In the genomic region with DNA sequence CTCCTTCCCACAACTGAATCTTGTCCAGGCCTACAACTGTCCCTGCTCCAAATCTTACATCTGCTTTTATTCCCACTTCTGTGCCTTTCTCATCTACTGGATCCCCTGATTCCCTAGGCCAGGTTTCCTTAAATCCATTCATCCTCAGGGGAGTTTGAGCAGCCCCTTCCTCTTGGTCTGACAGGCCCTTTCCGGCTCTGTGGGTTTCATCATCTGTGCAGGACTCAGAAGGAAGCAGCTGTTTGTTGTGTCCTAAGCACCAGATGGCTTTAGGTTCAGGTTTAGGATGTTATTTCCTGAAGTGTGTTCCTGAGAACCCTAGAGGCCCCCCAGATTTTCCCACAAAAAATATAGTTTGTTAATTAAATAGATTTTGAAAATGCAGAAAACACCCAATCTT, we compare ENCODE assay signal across 1 cellular context.
TF ChIP-seq lines count a peak whose summit lies in the region.

No MANE protein-coding gene starts in this region.

TF ChIP-seq in IMR-90, 13 proteins besides CTCF, POLR2A, EP300 and RAD21 (continued from another document):
- TF ChIP-seq, protein P1, sequence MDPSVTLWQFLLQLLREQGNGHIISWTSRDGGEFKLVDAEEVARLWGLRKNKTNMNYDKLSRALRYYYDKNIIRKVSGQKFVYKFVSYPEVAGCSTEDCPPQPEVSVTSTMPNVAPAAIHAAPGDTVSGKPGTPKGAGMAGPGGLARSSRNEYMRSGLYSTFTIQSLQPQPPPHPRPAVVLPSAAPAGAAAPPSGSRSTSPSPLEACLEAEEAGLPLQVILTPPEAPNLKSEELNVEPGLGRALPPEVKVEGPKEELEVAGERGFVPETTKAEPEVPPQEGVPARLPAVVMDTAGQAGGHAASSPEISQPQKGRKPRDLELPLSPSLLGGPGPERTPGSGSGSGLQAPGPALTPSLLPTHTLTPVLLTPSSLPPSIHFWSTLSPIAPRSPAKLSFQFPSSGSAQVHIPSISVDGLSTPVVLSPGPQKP (IDR thresholded peaks at IDR 0.05; ENCODE audit: borderline replicate concordance, low read depth, low read length), result no peak
- no peak for TF ChIP-seq RCOR1 (IDR thresholded peaks at IDR 0.05; ENCODE audit: insufficient replicate concordance, low read length)
- TF ChIP-seq CEBPB (IDR thresholded peaks at IDR 0.05; ENCODE audit: low read depth, low read length), result no peak
- TF ChIP-seq FOS (IDR thresholded peaks at IDR 0.05; ENCODE audit: low read depth, low read length), result no peak
- no peak for TF ChIP-seq BHLHE40 (IDR thresholded peaks at IDR 0.05; ENCODE audit: low read depth, low read length)
- TF ChIP-seq SMC3 (IDR thresholded peaks at IDR 0.05; ENCODE audit: low read depth, low read length), result no peak
- TF ChIP-seq, protein P2, sequence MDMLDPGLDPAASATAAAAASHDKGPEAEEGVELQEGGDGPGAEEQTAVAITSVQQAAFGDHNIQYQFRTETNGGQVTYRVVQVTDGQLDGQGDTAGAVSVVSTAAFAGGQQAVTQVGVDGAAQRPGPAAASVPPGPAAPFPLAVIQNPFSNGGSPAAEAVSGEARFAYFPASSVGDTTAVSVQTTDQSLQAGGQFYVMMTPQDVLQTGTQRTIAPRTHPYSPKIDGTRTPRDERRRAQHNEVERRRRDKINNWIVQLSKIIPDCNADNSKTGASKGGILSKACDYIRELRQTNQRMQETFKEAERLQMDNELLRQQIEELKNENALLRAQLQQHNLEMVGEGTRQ (IDR thresholded peaks at IDR 0.05; ENCODE audit: low read depth, low read length), result no peak
